Comparison of ENCODE assay signal across 21 cellular contexts in genomic region chr22:45526768-45527360, GRCh38. TPM values are rescaled to one million over a fixed set of nuclear protein-coding genes. Genes with fewer than 3 reads are reported as not detected.
DNase-seq lines count a peak whose midpoint lies in the region; FAIRE-seq and TF ChIP-seq lines count a peak whose summit lies in the region.
"Had no signal": no experiment of that assay in that cellular context is flagged by ENCODE, and none has a peak within 500 bp of the region (broad histone marks: within the 10 kb centered on the region; RNA-seq: fewer than 3 reads in every experiment).

No MANE protein-coding gene starts in this region.

- H3K27me3 ChIP-seq in ascending aorta (no peaks in the 10 kb centered on the region), keratinocyte (ENCODE audit: control insufficient read depth, extremely low read depth, insufficient read depth, low read length) (no peaks in the 10 kb centered on the region)

- H3K4me1 ChIP-seq in ascending aorta (peaks cover 5 to 30% of the 10 kb centered on the region in 2 donors), keratinocyte (ENCODE audit: control insufficient read depth, extremely low read depth, insufficient read depth, low read length) (peaks cover 17% of the 10 kb centered on the region)

- no peak overlapping the region for H2AFZ ChIP-seq in keratinocyte (ENCODE audit: control insufficient read depth, low read length)

- H3K9ac ChIP-seq in keratinocyte (ENCODE audit: control insufficient read depth, extremely low read depth, insufficient read depth, low read length) = no peak overlapping the region

- no peaks in the 10 kb centered on the region for H3K36me3 Mint-ChIP-seq in immature natural killer cell
- H3K36me3 Mint-ChIP-seq: activated CD4-positive, alpha-beta memory T cell treated with anti-CD3 and anti-CD28 coated beads for 36 hours had no signal

- H3K4me2 ChIP-seq in keratinocyte (ENCODE audit: control insufficient read depth, extremely low read depth, insufficient read depth, low read depth, low read length) = no peak overlapping the region

- H3K27ac ChIP-seq in ascending aorta = peak overlapping the region; percentile 29 to 62
- no peak overlapping the region for H3K27ac ChIP-seq in keratinocyte (ENCODE audit: control insufficient read depth, insufficient read depth, low read length)

- no peak overlapping the region for H3K27ac Mint-ChIP-seq in immature natural killer cell
- H3K27ac Mint-ChIP-seq: activated B cell treated with CpG ODN at 0.5 μM for 24 hours; activated CD4-positive, alpha-beta memory T cell treated with anti-CD3 and anti-CD28 coated beads for 36 hours; activated naive CD8-positive, alpha-beta T cell treated with anti-CD3 and anti-CD28 coated beads, Interleukin-2, amount 50 U/mL, for 24 hours; CD4-positive, alpha-beta T cell; stimulated activated naive CD8-positive, alpha-beta T cell treated with anti-CD3 and anti-CD28 coated beads, Interleukin-15, Interleukin-2, amounts not matched to agents 100 ng/mL and 50 ng/mL, for 24 hours had no signal

- peaks cover 1 to 6% (median 4%) of the 10 kb centered on the region in 3 donors for H3K27me3 Mint-ChIP-seq in immature natural killer cell (ENCODE audit: low read depth in 3 of 3)
- H3K27me3 Mint-ChIP-seq: activated naive CD8-positive, alpha-beta T cell treated with anti-CD3 and anti-CD28 coated beads, Interleukin-2, amount 50 U/mL, for 24 hours; stimulated activated naive CD8-positive, alpha-beta T cell treated with anti-CD3 and anti-CD28 coated beads, Interleukin-15, Interleukin-2, amounts not matched to agents 100 ng/mL and 50 ng/mL, for 24 hours had no signal

- intact Hi-C loops in ascending aorta (cut with DNase I) = no loop called here

- H3K36me3 ChIP-seq in ascending aorta (peaks cover 4 to 13% of the 10 kb centered on the region in 2 donors), keratinocyte (ENCODE audit: control insufficient read depth in 2 of 2, extremely low read depth in 1 of 2, insufficient read depth in 2 of 2, low read length in 2 of 2) (peaks cover 0 to 1% of the 10 kb centered on the region in 2 experiments)

- H3K4me3 ChIP-seq in ascending aorta = no peak overlapping the region
- H3K4me3 ChIP-seq in keratinocyte (ENCODE audit: control insufficient read depth in 2 of 3, extremely low read depth in 1 of 3, insufficient read depth in 2 of 3, low read depth in 1 of 3, low read length in 3 of 3) = no peak overlapping the region

- H3K9me3 ChIP-seq in ascending aorta (no peaks in the 10 kb centered on the region), keratinocyte (ENCODE audit: control insufficient read depth, low read depth, low read length) (no peaks in the 10 kb centered on the region)

- no peaks in the 10 kb centered on the region for H3K79me2 ChIP-seq in keratinocyte (ENCODE audit: control insufficient read depth, insufficient read depth, low read length)

- H3K4me1 Mint-ChIP-seq in immature natural killer cell = no peaks in the 10 kb centered on the region
- H3K4me1 Mint-ChIP-seq: activated B cell treated with CpG ODN at 0.5 μM for 24 hours; activated naive CD8-positive, alpha-beta T cell treated with anti-CD3 and anti-CD28 coated beads, Interleukin-2, amount 50 U/mL, for 24 hours had no signal

- peak; percentile 84 for FAIRE-seq in keratinocyte (lab: Jason Lieb, UNC)
- FAIRE-seq: endometrium had no signal

- no peak overlapping the region for H3K4me3 Mint-ChIP-seq in immature natural killer cell
- H3K4me3 Mint-ChIP-seq: activated B cell treated with CpG ODN at 0.5 μM for 24 hours; activated CD4-positive, alpha-beta memory T cell treated with anti-CD3 and anti-CD28 coated beads for 36 hours; activated naive CD8-positive, alpha-beta T cell treated with anti-CD3 and anti-CD28 coated beads, Interleukin-2, amount 50 U/mL, for 24 hours; CD4-positive, alpha-beta T cell; stimulated activated naive CD8-positive, alpha-beta T cell treated with anti-CD3 and anti-CD28 coated beads, Interleukin-15, Interleukin-2, amounts not matched to agents 100 ng/mL and 50 ng/mL, for 24 hours had no signal

- H3K9me1 ChIP-seq in keratinocyte (ENCODE audit: control insufficient read depth, extremely low read depth, insufficient read depth, low read length) = no peaks in the 10 kb centered on the region

- no peak for TF ChIP-seq CTCF in ascending aorta (IDR thresholded peaks at IDR 0.05)
- no peak for TF ChIP-seq CTCF in keratinocyte (optimal IDR thresholded peaks at IDR 0.05 in 1 of 3, IDR thresholded peaks at IDR 0.05 in 1 of 3, conservative IDR thresholded peaks at IDR 0.05 in 1 of 3; ENCODE audit: extremely low read depth in 1 of 3, insufficient read depth in 2 of 3, low read length in 3 of 3)

- dilution Hi-C loops in keratinocyte (cut with MboI; ENCODE audit: extremely low pct_ligation_motif_present, low sequenced_read_pairs) = no loop called here

- H3K9me3 Mint-ChIP-seq in immature natural killer cell = no peaks in the 10 kb centered on the region
- H3K9me3 Mint-ChIP-seq: activated B cell treated with CpG ODN at 0.5 μM for 24 hours; activated CD4-positive, alpha-beta memory T cell treated with anti-CD3 and anti-CD28 coated beads for 36 hours; activated naive CD8-positive, alpha-beta T cell treated with anti-CD3 and anti-CD28 coated beads, Interleukin-2, amount 50 U/mL, for 24 hours; CD4-positive, alpha-beta T cell; stimulated activated naive CD8-positive, alpha-beta T cell treated with anti-CD3 and anti-CD28 coated beads, Interleukin-15, Interleukin-2, amounts not matched to agents 100 ng/mL and 50 ng/mL, for 24 hours had no signal

- DNase-seq in AG20443 (ENCODE audit: low spot score) (peak; percentile 48), ascending aorta (ENCODE audit: low spot score in 2 of 2) (no peak), keratinocyte (ENCODE audit: low read depth, low spot score) (no peak), superior temporal gyrus (ENCODE audit: extremely low spot score) (peak; percentile 24), immature natural killer cell (no peak), NCI-H1048 (lab: John Stamatoyannopoulos, UW) (no peak), kidney tubule cell (ENCODE audit: low spot score) (no peak), dermis blood vessel endothelial cell (no peak)
- DNase-seq: activated B cell treated with CpG ODN at 0.5 μM for 24 hours; activated CD4-positive, alpha-beta memory T cell treated with anti-CD3 and anti-CD28 coated beads for 36 hours; activated effector memory CD4-positive, alpha-beta T cell treated with anti-CD3 and anti-CD28 coated beads, Interleukin-2, amount 50 U/mL, for 16 hours; activated naive CD8-positive, alpha-beta T cell treated with anti-CD3 and anti-CD28 coated beads, Interleukin-2, amount 50 U/mL, for 24 hours; CD4-positive, alpha-beta T cell; GDM1; hippocampal formation; MV-4-11; NCI-H1694 treated with DMSO at 0.1 percent for 48 hours; NCI-H69; stimulated activated CD4-positive, alpha-beta T cell treated with anti-CD3 and anti-CD28 coated beads, Interleukin-4, amount 100 ng/mL, for 24 hours had no signal

- no peaks in the 10 kb centered on the region for H4K20me1 ChIP-seq in keratinocyte (ENCODE audit: control insufficient read depth, extremely low read depth, insufficient read depth, low read length)

RNA-seq across cellular contexts. Expression of gene FBLN1, which starts 24.2 kb away (rescaled TPM):
- 580 TPM for total RNA-seq in ascending aorta
- 9.7 to 24.4 TPM (median 13.7 TPM) in 3 replicates for polyA plus RNA-seq in keratinocyte
- 12.4 TPM for polyA plus RNA-seq in keratinocyte (2011; ENCODE audit: low read depth)
- 7.2 and 13.8 TPM in 2 replicates for polyA plus RNA-seq in keratinocyte (2011; cell fraction: cytosol; rRNA removed)
- polyA plus RNA-seq in keratinocyte (2011; cell fraction: nucleus; rRNA removed) = 16.0 and 18.5 TPM in 2 replicates
- 15.2 and 35.7 TPM in 2 replicates for polyA plus RNA-seq in keratinocyte (2012; ENCODE audit: low replicate concordance)
- polyA minus RNA-seq in keratinocyte = 13.9 to 37.6 TPM (median 14.2 TPM) in 3 replicates
- polyA minus RNA-seq in keratinocyte (2011; cell fraction: cytosol; rRNA and poly(A)+ RNA removed) = 25.9 TPM
- polyA minus RNA-seq in keratinocyte (2011; cell fraction: nucleus; rRNA and poly(A)+ RNA removed) = 18.0 and 22.1 TPM in 2 replicates
- not detected for polyA plus RNA-seq in immature natural killer cell
- total RNA-seq in dermis blood vessel endothelial cell = 0.34 and 0.56 TPM in 2 replicates
- total RNA-seq: activated B cell treated with CpG ODN at 0.5 μM for 24 hours; activated CD4-positive, alpha-beta memory T cell treated with anti-CD3 and anti-CD28 coated beads for 36 hours; CD4-positive, alpha-beta T cell had no signal

Comparison
In these comparisons a context has a peak if more than half of its experiments do, and no peak if none do; other contexts are left out.
1. DNase-seq: peak in AG20443 (single experiment) and superior temporal gyrus (single experiment); none in ascending aorta (0 of 2), keratinocyte (single experiment), immature natural killer cell (0 of 3), NCI-H1048 (single experiment), kidney tubule cell (single experiment) and dermis blood vessel endothelial cell (single experiment).
2. RNA of gene FBLN1, which starts 24.2 kb away (total RNA-seq): 580 TPM in ascending aorta (single experiment); 0.34 to 0.56 TPM in dermis blood vessel endothelial cell; every median in the first group is over 100 times any median in the second.